Comparison of ENCODE assay signal across 25 cellular contexts in the genomic region with DNA sequence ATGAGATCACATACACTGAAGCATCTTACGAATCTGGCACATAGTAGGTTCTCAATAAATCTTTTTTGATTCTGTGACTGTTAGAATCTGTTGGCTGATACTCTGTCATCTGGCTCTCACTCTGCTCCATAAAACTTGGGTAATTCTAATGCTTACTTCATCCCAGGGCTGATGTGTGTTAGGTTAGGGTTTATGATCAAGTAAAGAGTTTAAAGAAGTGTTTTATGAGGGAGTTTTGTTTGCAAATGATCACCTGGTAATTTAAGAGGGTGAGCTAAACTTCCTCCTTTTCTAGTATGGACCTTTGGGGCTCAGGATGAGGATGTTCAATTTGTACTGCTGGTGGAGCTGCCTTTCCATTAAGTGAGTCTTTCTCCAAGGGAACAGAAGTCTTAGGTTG.
A peak's percentile ranks its signal among the peaks of the same experiment; 100 is the strongest.
DNase-seq lines count a peak whose midpoint lies in the region; ATAC-seq, FAIRE-seq and TF ChIP-seq lines count a peak whose summit lies in the region.
"Had no signal": no experiment of that assay in that cellular context is flagged by ENCODE, and none has a peak within 500 bp of the region (broad histone marks: within the 10 kb centered on the region; RNA-seq: fewer than 3 reads in every experiment).

No MANE protein-coding gene starts in this region.

- H3K4me3 ChIP-seq in mucosa of descending colon (no peak overlapping the region), pancreas (no peak overlapping the region)
- H3K4me3 ChIP-seq: BLaER1, GM23248 had no signal

- ATAC-seq in mucosa of descending colon: peak; percentile 73
- no peak for ATAC-seq in pancreas
- ATAC-seq: CD8-positive, alpha-beta T cell had no signal

- peaks cover 37% of the 10 kb centered on the region for H3K4me1 Mint-ChIP-seq in progenitor cell of endocrine pancreas (ENCODE audit: low read depth)
- H3K4me1 Mint-ChIP-seq in activated CD4-positive, alpha-beta memory T cell treated with anti-CD3 and anti-CD28 coated beads, Interleukin-2, amount 10 ng/mL, durations not matched to agents 7 days and 5 days: no peaks in the 10 kb centered on the region
- H3K4me1 Mint-ChIP-seq: B cell had no signal

- 78 to 90% methylated on average over 1 of the region's 1 CpG for WGBS in pancreas, 2 donors

- no peak overlapping the region for H3K4me3 Mint-ChIP-seq in progenitor cell of endocrine pancreas (ENCODE audit: low read depth)
- H3K4me3 Mint-ChIP-seq in activated CD4-positive, alpha-beta memory T cell treated with anti-CD3 and anti-CD28 coated beads, Interleukin-2, amount 10 ng/mL, durations not matched to agents 7 days and 5 days: no peak overlapping the region
- H3K4me3 Mint-ChIP-seq: B cell; CD4-positive, CD25-positive, alpha-beta regulatory T cell; CD8-positive, alpha-beta T cell had no signal

- intact Hi-C loops in mucosa of descending colon (cut with DNase I, micrococcal nuclease): no loop called here
- intact Hi-C loops in pancreas (cut with DNase I): no loop called here

- TF ChIP-seq CTCF in mucosa of descending colon (IDR thresholded peaks at IDR 0.05) (no peak), progenitor cell of endocrine pancreas (IDR thresholded peaks at IDR 0.05; ENCODE audit: unreplicated experiment) (no peak), pancreas (IDR thresholded peaks at IDR 0.05) (no peak)

- H3K4me1 ChIP-seq in mucosa of descending colon (ENCODE audit: low read depth) (peaks cover 24% of the 10 kb centered on the region), pancreas (no peaks in the 10 kb centered on the region)
- H3K4me1 ChIP-seq: BLaER1 had no signal

- no peaks in the 10 kb centered on the region for H3K27me3 Mint-ChIP-seq in progenitor cell of endocrine pancreas
- no peaks in the 10 kb centered on the region for H3K27me3 Mint-ChIP-seq in activated CD4-positive, alpha-beta memory T cell treated with anti-CD3 and anti-CD28 coated beads, Interleukin-2, amount 10 ng/mL, durations not matched to agents 7 days and 5 days
- H3K27me3 Mint-ChIP-seq: B cell; CD4-positive, CD25-positive, alpha-beta regulatory T cell had no signal

- CTCF ChIA-PET in activated CD4-positive, alpha-beta memory T cell treated with anti-CD3 and anti-CD28 coated beads, Interleukin-2, amount 10 ng/mL, durations not matched to agents 7 days and 5 days (lab: Charles Lee): no interaction called here

- peak; percentile 18 to 30 for DNase-seq in NOMO-1 (lab: John Stamatoyannopoulos, UW; ENCODE audit: unreplicated experiment in 2 of 2)
- no peak for DNase-seq in NOMO-1 treated with dmso at 0.1 percent for 144 hours (lab: John Stamatoyannopoulos, UW; ENCODE audit: unreplicated experiment)
- peak; percentile 58 for DNase-seq in NOMO-1 treated with DMSO at 0.1 percent for 48 hours (lab: John Stamatoyannopoulos, UW; ENCODE audit: unreplicated experiment)
- DNase-seq in mucosa of descending colon: no peak
- no peak for DNase-seq in progenitor cell of endocrine pancreas (ENCODE audit: low spot score, unreplicated experiment)
- no peak for DNase-seq in NCI-H2227 treated with DMSO at 0.1 percent for 48 hours (lab: John Stamatoyannopoulos, UW)
- DNase-seq in activated CD4-positive, alpha-beta memory T cell treated with anti-CD3 and anti-CD28 coated beads, Interleukin-2, amount 10 ng/mL, durations not matched to agents 7 days and 5 days: no peak
- no peak for DNase-seq in pancreas
- DNase-seq: Caco-2; CD4-positive, CD25-positive, alpha-beta regulatory T cell; CD8-positive, alpha-beta T cell; DMS153; DND-41; GM23248; H7; HCEC 1CT had no signal

- no peak overlapping the region for H3K27ac ChIP-seq in pancreas
- H3K27ac ChIP-seq: 22Rv1, BLaER1, C4-2B, GM23248 had no signal

- no peaks in the 10 kb centered on the region for H3K27me3 ChIP-seq in pancreas
- H3K27me3 ChIP-seq: BLaER1 had no signal

- peak overlapping the region; percentile 9 for H3K27ac Mint-ChIP-seq in progenitor cell of endocrine pancreas
- no peak overlapping the region for H3K27ac Mint-ChIP-seq in activated CD4-positive, alpha-beta memory T cell treated with anti-CD3 and anti-CD28 coated beads, Interleukin-2, amount 10 ng/mL, durations not matched to agents 7 days and 5 days
- H3K27ac Mint-ChIP-seq: B cell; CD4-positive, CD25-positive, alpha-beta regulatory T cell; CD8-positive, alpha-beta T cell had no signal

- peaks cover 11% of the 10 kb centered on the region for H3K9me3 Mint-ChIP-seq in progenitor cell of endocrine pancreas (ENCODE audit: low read depth)
- H3K9me3 Mint-ChIP-seq in activated CD4-positive, alpha-beta memory T cell treated with anti-CD3 and anti-CD28 coated beads, Interleukin-2, amount 10 ng/mL, durations not matched to agents 7 days and 5 days: no peaks in the 10 kb centered on the region

- H3K36me3 Mint-ChIP-seq in progenitor cell of endocrine pancreas (ENCODE audit: insufficient read depth): peaks cover 2% of the 10 kb centered on the region
- no peaks in the 10 kb centered on the region for H3K36me3 Mint-ChIP-seq in activated CD4-positive, alpha-beta memory T cell treated with anti-CD3 and anti-CD28 coated beads, Interleukin-2, amount 10 ng/mL, durations not matched to agents 7 days and 5 days (ENCODE audit: low read depth)
- H3K36me3 Mint-ChIP-seq: CD4-positive, CD25-positive, alpha-beta regulatory T cell had no signal

- no peak for FAIRE-seq in pancreas (lab: Jason Lieb, UNC)
- FAIRE-seq: A204.1, G401.6, GM12892, GM19239, H1 had no signal

- POLR2A ChIA-PET in activated CD4-positive, alpha-beta memory T cell treated with anti-CD3 and anti-CD28 coated beads, Interleukin-2, amount 10 ng/mL, durations not matched to agents 7 days and 5 days (lab: Charles Lee): no interaction called here

- H3K9me3 ChIP-seq in mucosa of descending colon (no peaks in the 10 kb centered on the region), pancreas (no peaks in the 10 kb centered on the region)

- H3K36me3 ChIP-seq in mucosa of descending colon (ENCODE audit: low read depth): no peaks in the 10 kb centered on the region
- no peaks in the 10 kb centered on the region for H3K36me3 ChIP-seq in pancreas
- H3K36me3 ChIP-seq: BLaER1 had no signal

Comparison
In these comparisons a context has a peak if more than half of its experiments do, and no peak if none do; other contexts are left out.
1. DNase-seq: peak in NOMO-1 (2 of 2) and NOMO-1 treated with DMSO at 0.1 percent for 48 hours (single experiment); none in NOMO-1 treated with dmso at 0.1 percent for 144 hours (single experiment), mucosa of descending colon (0 of 3), progenitor cell of endocrine pancreas (single experiment), NCI-H2227 treated with DMSO at 0.1 percent for 48 hours (single experiment), activated CD4-positive, alpha-beta memory T cell treated with anti-CD3 and anti-CD28 coated beads, Interleukin-2, amount 10 ng/mL, durations not matched to agents 7 days and 5 days (single experiment) and pancreas (0 of 6).